ENCODE assay signal across 15 cellular contexts in genomic region chr21:15022608-15023261, GRCh38. TPM values are rescaled to one million over a fixed set of nuclear protein-coding genes. Genes with fewer than 3 reads are reported as not detected.
DNase-seq lines count a peak whose midpoint lies in the region; TF ChIP-seq lines count a peak whose summit lies in the region.
"Had no signal": no experiment of that assay in that cellular context is flagged by ENCODE, and none has a peak within 500 bp of the region (broad histone marks: within the 10 kb centered on the region; RNA-seq: fewer than 3 reads in every experiment).

No MANE protein-coding gene starts in this region.

- no peaks in the 10 kb centered on the region for H3K9me2 ChIP-seq in GM23248 (ENCODE audit: insufficient read depth)

- H3K9me3 ChIP-seq in AG04450 (ENCODE audit: control insufficient read depth, insufficient read depth, low read length) = no peaks in the 10 kb centered on the region
- no peaks in the 10 kb centered on the region for H3K9me3 ChIP-seq in GM23248 (ENCODE audit: low read depth)
- peaks cover 7% of the 10 kb centered on the region for H3K9me3 ChIP-seq in endodermal cell (ENCODE audit: control insufficient read depth, low read length)
- H3K9me3 ChIP-seq in muscle layer of duodenum (ENCODE audit: control insufficient read depth in 1 of 2, low read length in 2 of 2) = no peaks in the 10 kb centered on the region

- TF ChIP-seq CTCF in AG04450 (IDR thresholded peaks at IDR 0.05; ENCODE audit: low read depth, low read length) = peak; percentile 17; the same call in 1 of the 2 replicates
- TF ChIP-seq CTCF in endodermal cell (conservative IDR thresholded peaks at IDR 0.05) = peak; percentile 48

- H3K4me1 Mint-ChIP-seq in endodermal cell = peaks cover 3% of the 10 kb centered on the region

- in situ Hi-C loops in GM23248 (cut with MboI) = no loop called here
- in situ Hi-C loops in KBM-7 (cut with MboI; ENCODE audit: low pct_unique_long_range_greater_than_20kb, low sequenced_read_pairs) = no loop called here

- WGBS in GM23248 (ENCODE audit: low coverage in 1 of 2, low lambda C conversion rate in 2 of 2, missing lambda C conversion rate in 2 of 2), 2 experiments = 53 to 67% methylated on average over 6 of the region's 6 CpGs
- WGBS in endodermal cell (ENCODE audit: insufficient coverage in 1 of 2, insufficient read length in 1 of 2), 2 experiments = 96 to 100% methylated on average over 1 to 5 of the region's 6 CpGs

- H3K27ac Mint-ChIP-seq in endodermal cell = no peak overlapping the region

- H3K36me3 Mint-ChIP-seq in endodermal cell (ENCODE audit: low read depth) = peaks cover 8% of the 10 kb centered on the region

- POLR2A ChIA-PET in AG04450 (lab: Yijun Ruan, JAX) = no interaction called here

- H3K9ac ChIP-seq in GM23248 (no peak overlapping the region), endodermal cell (ENCODE audit: extremely low read depth, low read length, poor library complexity, severe bottlenecking) (no peak overlapping the region)

- H3K9me3 Mint-ChIP-seq in endodermal cell = peaks cover 8% of the 10 kb centered on the region

- H2AFZ ChIP-seq in GM23248 = no peak overlapping the region

- H3K4me3 Mint-ChIP-seq in endodermal cell = no peak overlapping the region

- H3K27ac ChIP-seq in AG04450 (ENCODE audit: low read depth, low read length) = no peak overlapping the region
- no peak overlapping the region for H3K27ac ChIP-seq in GM23248
- H3K27ac ChIP-seq in endodermal cell (ENCODE audit: low read depth, low read length) = no peak overlapping the region
- peak overlapping the region; percentile 5 for H3K27ac ChIP-seq in muscle layer of duodenum (ENCODE audit: low read length)
- H3K27ac ChIP-seq: HL-60 had no signal

- H4K20me1 ChIP-seq in GM23248 (ENCODE audit: insufficient read depth) = no peaks in the 10 kb centered on the region

- H3K4me3 ChIP-seq in AG04450 (ENCODE audit: low read depth, low read length) (no peak overlapping the region), GM23248 (no peak overlapping the region), endodermal cell (ENCODE audit: low read length) (no peak overlapping the region), muscle layer of duodenum (ENCODE audit: low read depth in 1 of 2, low read length in 2 of 2) (no peak overlapping the region), H7 (ENCODE audit: insufficient read depth, low read depth, low read length) (no peak overlapping the region)
- H3K4me3 ChIP-seq: K562 had no signal

- H3F3A ChIP-seq in GM23248 (ENCODE audit: insufficient read depth) = peaks cover 28% of the 10 kb centered on the region; the same call in 1 of the 2 replicates

- CTCF ChIA-PET in AG04450 (lab: Charles Lee) = no interaction called here

- H3K4me2 ChIP-seq in GM23248 (ENCODE audit: unreplicated experiment) = no peak overlapping the region

- no peaks in the 10 kb centered on the region for H3K27me3 Mint-ChIP-seq in endodermal cell (ENCODE audit: insufficient read depth)

- H3K79me2 ChIP-seq in GM23248 (ENCODE audit: insufficient read depth) = peaks cover 100% of the 10 kb centered on the region

- no peak for DNase-seq in AG04450 (ENCODE audit: low read depth, low spot score)
- DNase-seq in GM23248 = peak; percentile 39
- DNase-seq in endodermal cell = no peak
- no peak for DNase-seq in H7
- no peak for DNase-seq in NCI-H1048 (lab: John Stamatoyannopoulos, UW)
- no peak for DNase-seq in cerebellum (ENCODE audit: low spot score)
- DNase-seq in KBM-7 = no peak
- DNase-seq: COR-L47, DMS153, MV-4-11, NCI-H1417 treated with DMSO at 0.1 percent for 48 hours, NCI-H1930 had no signal

- H3K4me1 ChIP-seq in GM23248 (ENCODE audit: insufficient read depth) (peaks cover 14% of the 10 kb centered on the region), endodermal cell (ENCODE audit: control insufficient read depth, insufficient read depth, low read length) (no peaks in the 10 kb centered on the region), muscle layer of duodenum (ENCODE audit: control insufficient read depth in 1 of 2, insufficient read depth in 2 of 2, low read length in 2 of 2) (peaks cover 0 to 12% of the 10 kb centered on the region in 2 donors)

- no peaks in the 10 kb centered on the region for H3K36me3 ChIP-seq in GM23248 (ENCODE audit: low read depth)
- H3K36me3 ChIP-seq in endodermal cell (ENCODE audit: control insufficient read depth, insufficient read depth, low read length) = peaks cover 9% of the 10 kb centered on the region
- H3K36me3 ChIP-seq in muscle layer of duodenum (ENCODE audit: control insufficient read depth in 1 of 2, insufficient read depth in 2 of 2, low read length in 2 of 2) = no peaks in the 10 kb centered on the region
- no peaks in the 10 kb centered on the region for H3K36me3 ChIP-seq in H7 (replicated peaks; ENCODE audit: control insufficient read depth, insufficient read depth, low read length)

- H3K27me3 ChIP-seq in AG04450 (ENCODE audit: control insufficient read depth, insufficient read depth, low read length) (no peaks in the 10 kb centered on the region), GM23248 (replicated peaks; ENCODE audit: insufficient read depth) (no peaks in the 10 kb centered on the region), endodermal cell (ENCODE audit: control insufficient read depth, insufficient read depth, low read length, poor library complexity, severe bottlenecking) (no peaks in the 10 kb centered on the region), muscle layer of duodenum (ENCODE audit: low read depth, low read length) (no peaks in the 10 kb centered on the region), H7 (ENCODE audit: control insufficient read depth, insufficient read depth, low read length) (no peaks in the 10 kb centered on the region)

RNA-seq across cellular contexts. Expression of gene NRIP1, which starts 42.1 kb away (rescaled TPM):
- polyA plus RNA-seq in AG04450 (2011; rRNA removed) = 18.7 and 22.6 TPM in 2 replicates
- 32.6 and 63.7 TPM in 2 replicates for polyA minus RNA-seq in AG04450 (2011; rRNA and poly(A)+ RNA removed)
- total RNA-seq in GM23248 (2014; rRNA removed; shearing (Covaris generic)) = 31.2 and 31.9 TPM in 2 replicates
- 12.5 and 13.1 TPM in 2 replicates for polyA plus RNA-seq in GM23248 (2016; fragmentation: Nextera tagmentation; extraction: Ambion mirVana)
- total RNA-seq in endodermal cell = 10 to 100 TPM; 29.9 to 35.9 TPM
- 38.8 TPM for polyA plus RNA-seq in endodermal cell (2013, experiment 1 of 2)
- polyA plus RNA-seq in endodermal cell (2013, experiment 2 of 2) = 43.3 TPM
- total RNA-seq in H7 (2014; rRNA removed; shearing (Covaris generic)) = 16.6 and 17.5 TPM in 2 replicates
- 98.4 TPM for total RNA-seq in cerebellum
